In genomic region chr18:75248426-75249191, GRCh38 we compare ENCODE assay signal across 8 cellular contexts. TPM values are rescaled to one million over a fixed set of nuclear protein-coding genes. Genes with fewer than 3 reads are reported as not detected.
DNase-seq lines count a peak whose midpoint lies in the region; ATAC-seq and TF ChIP-seq lines count a peak whose summit lies in the region.

No MANE protein-coding gene starts in this region.

- peak overlapping the region; percentile 59 for H3K4me3 ChIP-seq in AG10803 (ENCODE audit: low read length)

- peak overlapping the region in 4 of 5 experiments; percentile 70 to 87 (median 81) for H3K4me3 Mint-ChIP-seq in brain

- no peak for DNase-seq in AG10803 (ENCODE audit: low read depth)
- DNase-seq in myocyte (ENCODE audit: low read depth), result peak; percentile 28
- no peak for DNase-seq in NCI-H1105 treated with DMSO at 0.1 percent for 48 hours (lab: John Stamatoyannopoulos, UW)
- no peak for DNase-seq in AG08396 (ENCODE audit: low spot score)
- no peak for DNase-seq in activated CD4-positive, alpha-beta T cell treated with anti-CD3 and anti-CD28 coated beads, Interleukin-2, amount 50 U/mL, for 48 hours

- no peak for ATAC-seq in GM18909 (IDR thresholded peaks at IDR 0.05; ENCODE audit: poor library complexity, unreplicated experiment)

- H3K36me3 Mint-ChIP-seq in brain, result no peaks in the 10 kb centered on the region

- H3K27ac ChIP-seq in KOPT-K1 (ENCODE audit: low read depth, low read length, poor library complexity, severe bottlenecking), result peak overlapping the region; percentile 88

- TF ChIP-seq CTCF in AG10803 (conservative IDR thresholded peaks at IDR 0.05; ENCODE audit: low read length) (no peak), brain (conservative IDR thresholded peaks at IDR 0.05) (no peak)

- H3K36me3 ChIP-seq in KOPT-K1 (ENCODE audit: insufficient read depth, low read length), result no peaks in the 10 kb centered on the region

- H3K27me3 Mint-ChIP-seq in brain, result peaks cover 4% of the 10 kb centered on the region

- no peaks in the 10 kb centered on the region for H3K9me3 ChIP-seq in KOPT-K1 (ENCODE audit: insufficient read depth, low read length, poor library complexity, severe bottlenecking)

- peaks cover 78% of the 10 kb centered on the region for H3K4me1 Mint-ChIP-seq in brain

- no peaks in the 10 kb centered on the region for H3K9me3 Mint-ChIP-seq in brain

- peak overlapping the region; percentile 18 to 98 (median 80) for H3K27ac Mint-ChIP-seq in brain

RNA-seq across cellular contexts. Expression of gene TSHZ1, which starts 38.0 kb away (rescaled TPM):
- 35.6 TPM for polyA plus RNA-seq in brain (ENCODE audit: insufficient read depth, low read depth, low replicate concordance)
- total RNA-seq in myocyte, result 6.1 and 6.8 TPM in 2 replicates
- polyA plus RNA-seq in myocyte (2012), result 5.5 TPM

RNA-seq across cellular contexts. Expression of gene PTGR3, which starts 39.7 kb away (rescaled TPM):
- polyA plus RNA-seq in brain (ENCODE audit: insufficient read depth, low read depth, low replicate concordance), result 30.8 TPM
- 11.7 and 11.9 TPM in 2 replicates for total RNA-seq in myocyte
- 19.9 TPM for polyA plus RNA-seq in myocyte (2012)
